In the genomic region with DNA sequence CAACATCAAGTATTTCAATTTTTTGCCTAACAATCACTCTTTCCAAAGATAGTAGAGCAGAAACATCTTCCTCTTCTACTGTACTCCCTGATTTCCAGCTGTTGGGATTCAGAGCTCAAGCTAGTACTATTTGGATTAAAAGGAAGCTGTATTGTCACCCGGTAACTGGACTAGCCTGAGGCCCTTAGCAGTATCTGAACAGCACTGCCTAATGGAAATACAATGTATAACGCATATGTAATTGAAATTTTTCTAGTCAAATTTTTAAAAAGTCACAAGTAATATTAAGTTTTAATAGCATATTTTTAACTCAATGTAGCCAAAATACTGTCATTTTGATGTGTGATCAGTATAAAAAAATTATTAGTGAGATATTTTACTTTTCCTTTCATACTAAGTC, we compare ENCODE assay signal across 2 cellular contexts.
TF ChIP-seq lines count a peak whose summit lies in the region.

No MANE protein-coding gene starts in this region.

TF ChIP-seq in A549, 52 proteins besides CTCF, POLR2A, EP300 and RAD21 (continued from another document):
- TF ChIP-seq, protein P1, sequence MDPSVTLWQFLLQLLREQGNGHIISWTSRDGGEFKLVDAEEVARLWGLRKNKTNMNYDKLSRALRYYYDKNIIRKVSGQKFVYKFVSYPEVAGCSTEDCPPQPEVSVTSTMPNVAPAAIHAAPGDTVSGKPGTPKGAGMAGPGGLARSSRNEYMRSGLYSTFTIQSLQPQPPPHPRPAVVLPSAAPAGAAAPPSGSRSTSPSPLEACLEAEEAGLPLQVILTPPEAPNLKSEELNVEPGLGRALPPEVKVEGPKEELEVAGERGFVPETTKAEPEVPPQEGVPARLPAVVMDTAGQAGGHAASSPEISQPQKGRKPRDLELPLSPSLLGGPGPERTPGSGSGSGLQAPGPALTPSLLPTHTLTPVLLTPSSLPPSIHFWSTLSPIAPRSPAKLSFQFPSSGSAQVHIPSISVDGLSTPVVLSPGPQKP (IDR thresholded peaks at IDR 0.05; ENCODE audit: low read depth, low read length), result no peak
- TF ChIP-seq ZNF302 (CRISPR knock-in tag; IDR thresholded peaks at IDR 0.05), result no peak

TF ChIP-seq in SK-N-SH, 30 proteins besides CTCF, POLR2A, EP300 and RAD21 (continued from another document):
- TF ChIP-seq, protein P2, sequence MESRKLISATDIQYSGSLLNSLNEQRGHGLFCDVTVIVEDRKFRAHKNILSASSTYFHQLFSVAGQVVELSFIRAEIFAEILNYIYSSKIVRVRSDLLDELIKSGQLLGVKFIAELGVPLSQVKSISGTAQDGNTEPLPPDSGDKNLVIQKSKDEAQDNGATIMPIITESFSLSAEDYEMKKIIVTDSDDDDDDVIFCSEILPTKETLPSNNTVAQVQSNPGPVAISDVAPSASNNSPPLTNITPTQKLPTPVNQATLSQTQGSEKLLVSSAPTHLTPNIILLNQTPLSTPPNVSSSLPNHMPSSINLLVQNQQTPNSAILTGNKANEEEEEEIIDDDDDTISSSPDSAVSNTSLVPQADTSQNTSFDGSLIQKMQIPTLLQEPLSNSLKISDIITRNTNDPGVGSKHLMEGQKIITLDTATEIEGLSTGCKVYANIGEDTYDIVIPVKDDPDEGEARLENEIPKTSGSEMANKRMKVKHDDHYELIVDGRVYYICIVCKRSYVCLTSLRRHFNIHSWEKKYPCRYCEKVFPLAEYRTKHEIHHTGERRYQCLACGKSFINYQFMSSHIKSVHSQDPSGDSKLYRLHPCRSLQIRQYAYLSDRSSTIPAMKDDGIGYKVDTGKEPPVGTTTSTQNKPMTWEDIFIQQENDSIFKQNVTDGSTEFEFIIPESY (IDR thresholded peaks at IDR 0.05; ENCODE audit: borderline replicate concordance, low read depth), result no peak
